Comparison of ENCODE assay signal across 19 cellular contexts in genomic region chr12:126189856-126190255, GRCh38.
A peak's percentile ranks its signal among the peaks of the same experiment; 100 is the strongest.
DNase-seq lines count a peak whose midpoint lies in the region; ATAC-seq lines count a peak whose summit lies in the region.
"Had no signal": no experiment of that assay in that cellular context is flagged by ENCODE, and none has a peak within 500 bp of the region (broad histone marks: within the 10 kb centered on the region; RNA-seq: fewer than 3 reads in every experiment).

No MANE protein-coding gene starts in this region.

- in situ Hi-C loops in GM23248 (cut with MboI): no loop called here

- no peak for ATAC-seq in GM18867 (IDR thresholded peaks at IDR 0.05; ENCODE audit: unreplicated experiment)
- ATAC-seq: K562 had no signal

- H3K4me1 ChIP-seq in HUES64 (ENCODE audit: insufficient read depth, low read length): no peaks in the 10 kb centered on the region
- H3K4me1 ChIP-seq in GM23248 (ENCODE audit: insufficient read depth): no peaks in the 10 kb centered on the region
- H3K4me1 ChIP-seq: BE2C had no signal

- 85% methylated on average over 9 of the region's 10 CpGs for WGBS in HUES64
- WGBS in GM23248 (ENCODE audit: low coverage in 1 of 2, low lambda C conversion rate in 2 of 2, missing lambda C conversion rate in 2 of 2), 2 experiments: 28 to 42% methylated on average over 10 of the region's 10 CpGs

- H3F3A ChIP-seq in GM23248 (ENCODE audit: insufficient read depth): no peaks in the 10 kb centered on the region

- H4K20me1 ChIP-seq in GM23248 (ENCODE audit: insufficient read depth): no peaks in the 10 kb centered on the region

- H3K27ac ChIP-seq in HUES64 (ENCODE audit: low read depth, low read length) (no peak overlapping the region), GM23248 (no peak overlapping the region)

- no peaks in the 10 kb centered on the region for H3K9me3 ChIP-seq in HUES64 (ENCODE audit: insufficient read depth, low read depth, low read length)
- no peaks in the 10 kb centered on the region for H3K9me3 ChIP-seq in GM23248 (ENCODE audit: low read depth)
- H3K9me3 ChIP-seq: BE2C had no signal

- no peaks in the 10 kb centered on the region for H3K9me2 ChIP-seq in GM23248 (ENCODE audit: insufficient read depth)

- H3K4me2 ChIP-seq in GM23248 (ENCODE audit: unreplicated experiment): no peak overlapping the region

- no peak overlapping the region for H3K9ac ChIP-seq in HUES64 (ENCODE audit: low read depth, low read length)
- H3K9ac ChIP-seq in GM23248: no peak overlapping the region

- no peaks in the 10 kb centered on the region for H3K79me2 ChIP-seq in GM23248 (ENCODE audit: insufficient read depth)

- no peaks in the 10 kb centered on the region for H3K36me3 ChIP-seq in HUES64 (ENCODE audit: insufficient read depth, low read length)
- no peaks in the 10 kb centered on the region for H3K36me3 ChIP-seq in GM23248 (ENCODE audit: low read depth)
- H3K36me3 ChIP-seq: BE2C had no signal

- H3K4me3 ChIP-seq in HUES64 (ENCODE audit: low read length) (peak overlapping the region; percentile 52; the same call in 1 of the 2 replicates), GM23248 (no peak overlapping the region)
- H3K4me3 ChIP-seq: K562 had no signal

- no peak overlapping the region for H2AFZ ChIP-seq in GM23248

- H3K27me3 ChIP-seq in HUES64 (ENCODE audit: insufficient read depth, low read length): peaks cover 42% of the 10 kb centered on the region
- no peaks in the 10 kb centered on the region for H3K27me3 ChIP-seq in GM23248 (replicated peaks; ENCODE audit: insufficient read depth)
- H3K27me3 ChIP-seq: BE2C had no signal

- peak; percentile 2 for DNase-seq in COLO668 (lab: John Stamatoyannopoulos, UW; ENCODE audit: unreplicated experiment)
- peak; percentile 6 for DNase-seq in Daoy (ENCODE audit: low read depth)
- DNase-seq in left kidney (ENCODE audit: low read depth, low spot score): peak; percentile 18
- no peak for DNase-seq in activated CD4-positive, alpha-beta T cell treated with anti-CD3 and anti-CD28 coated beads, Interleukin-2, amount 50 U/mL, for 1 hour
- DNase-seq in GM23248: no peak
- DNase-seq: ACHN; BE2C; C1 segment of cervical spinal cord; Calu3; CD4-positive, CD25-positive, alpha-beta regulatory T cell; CD8-positive, alpha-beta memory T cell; DMS79 treated with DMSO at 0.1 percent for 48 hours; EL; GOT3; H7; IMR-90 had no signal

Comparison
In these comparisons a context has a peak if more than half of its experiments do, and no peak if none do; other contexts are left out.
1. DNase-seq: peak in COLO668 (single experiment), Daoy (single experiment) and left kidney (single experiment); none in activated CD4-positive, alpha-beta T cell treated with anti-CD3 and anti-CD28 coated beads, Interleukin-2, amount 50 U/mL, for 1 hour (single experiment) and GM23248 (single experiment).